ENCODE assay signal across 18 cellular contexts in the genomic region with DNA sequence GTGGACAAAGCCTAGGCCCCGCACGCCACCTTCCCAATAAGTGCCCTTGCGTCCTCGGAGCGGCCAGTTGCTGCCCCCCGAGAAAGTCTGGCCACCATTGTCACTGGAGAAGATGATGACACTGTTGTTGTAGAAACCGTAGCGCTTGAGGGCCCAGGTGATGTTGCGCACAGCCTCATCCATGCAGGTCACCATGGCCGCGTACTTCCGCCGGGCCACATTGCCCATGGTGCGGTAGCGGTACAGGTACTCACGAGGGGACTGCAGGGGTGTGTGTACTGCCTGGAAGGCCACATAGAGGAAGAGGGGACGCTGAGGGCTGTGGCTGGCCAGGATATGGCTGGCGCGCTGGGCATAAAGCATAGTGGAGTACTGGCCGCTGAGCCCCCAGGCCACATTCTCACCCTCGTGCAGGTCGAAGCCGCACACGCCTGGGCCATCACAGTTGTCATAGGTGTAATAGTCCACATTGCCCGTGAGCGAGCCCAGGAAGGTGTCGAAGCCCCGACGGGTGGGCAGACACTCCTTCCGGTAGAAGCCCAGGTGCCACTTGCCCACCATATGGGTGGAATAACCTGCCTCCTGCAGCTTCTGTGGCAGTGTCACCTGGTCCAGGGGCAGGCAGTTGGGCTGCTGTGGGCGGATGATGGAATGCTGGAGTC. TPM values are rescaled to one million over a fixed set of nuclear protein-coding genes. Genes with fewer than 3 reads are reported as not detected.
DNase-seq lines count a peak whose midpoint lies in the region; ATAC-seq, FAIRE-seq and TF ChIP-seq lines count a peak whose summit lies in the region.
"Had no signal": no experiment of that assay in that cellular context is flagged by ENCODE, and none has a peak within 500 bp of the region (broad histone marks: within the 10 kb centered on the region; RNA-seq: fewer than 3 reads in every experiment).

No MANE protein-coding gene starts in this region.

- H3K27me3 Mint-ChIP-seq in neural progenitor cell (ENCODE audit: insufficient read depth, low read depth): peaks cover 11% of the 10 kb centered on the region

- H3F3A ChIP-seq in neural progenitor cell (ENCODE audit: low read depth): peaks cover 42% of the 10 kb centered on the region

- no peaks in the 10 kb centered on the region for H3K79me2 ChIP-seq in neural progenitor cell (ENCODE audit: low read depth)

- CTCF ChIA-PET in IMR-90 (lab: Yijun Ruan, JAX): no interaction called here

- peak overlapping the region; percentile 33 for H2AFZ ChIP-seq in IMR-90 (replicated peaks; ENCODE audit: low read length, poor library complexity)
- H2AFZ ChIP-seq in neural progenitor cell (replicated peaks): no peak overlapping the region

- H3K9me1 ChIP-seq in IMR-90 (ENCODE audit: insufficient read depth, low read length): peaks cover 38% of the 10 kb centered on the region

- no peak for TF ChIP-seq RAD21 in IMR-90 (IDR thresholded peaks at IDR 0.05; ENCODE audit: low read length)

- H3K27me3 ChIP-seq in IMR-90 (ENCODE audit: control insufficient read depth, insufficient read depth, low read length) (no peaks in the 10 kb centered on the region), esophagus (ENCODE audit: control insufficient read depth in 1 of 2, insufficient read depth in 2 of 2, low read length in 2 of 2) (no peaks in the 10 kb centered on the region), neural progenitor cell (peaks cover 7% of the 10 kb centered on the region)
- H3K27me3 ChIP-seq: MG63 had no signal

- in situ Hi-C loops in IMR-90 (cut with MboI; ENCODE audit: low sequenced_read_pairs): no loop called here

- peak overlapping the region; percentile 91 for H3K14ac ChIP-seq in IMR-90 (replicated peaks; ENCODE audit: low read depth, low read length)

- no peak overlapping the region for H3K4me3 ChIP-seq in IMR-90 (ENCODE audit: insufficient read depth, low read depth, low read length)
- no peak overlapping the region for H3K4me3 ChIP-seq in esophagus (ENCODE audit: low read depth in 1 of 2, low read length in 2 of 2)
- no peak overlapping the region for H3K4me3 ChIP-seq in neural progenitor cell
- H3K4me3 ChIP-seq: HAP-1, MG63 had no signal

- peak overlapping the region; percentile 87; the same call in 2 of the 3 replicates for H2BK15ac ChIP-seq in IMR-90 (ENCODE audit: low read depth, low read length)

- peak overlapping the region; percentile 88 for H2AK5ac ChIP-seq in IMR-90 (ENCODE audit: low read depth, low read length)

- peak; percentile 27 for FAIRE-seq in urothelium cell line (lab: Jason Lieb, UNC)

- no peaks in the 10 kb centered on the region for H3K9me3 Mint-ChIP-seq in neural progenitor cell

- DNase-seq in IMR-90: no peak
- no peak for DNase-seq in neural progenitor cell (ENCODE audit: low spot score)
- no peak for DNase-seq in urothelium cell line (ENCODE audit: low spot score)
- DNase-seq in AG08395 (ENCODE audit: low spot score): no peak
- no peak for DNase-seq in amygdala (lab: John Stamatoyannopoulos, UW)
- no peak for DNase-seq in NCI-H2081 (lab: John Stamatoyannopoulos, UW)
- no peak for DNase-seq in activated T-cell treated with anti-CD3 and anti-CD28 coated beads for 4 hours
- DNase-seq: C1 segment of cervical spinal cord, KBM-7, MG63, NCI-H1092 treated with DMSO at 0.1 percent for 48 hours, NCI-H1694, NCI-H446 treated with DMSO at 0.1 percent for 48 hours, NCI-H748 treated with DMSO at 0.1 percent for 48 hours, PC-3 had no signal

- H3K18ac ChIP-seq in IMR-90 (ENCODE audit: low read depth, low read length): peak overlapping the region; percentile 61

- peaks cover 8% of the 10 kb centered on the region; the same call in 1 of the 2 replicates for H4K20me1 ChIP-seq in IMR-90 (ENCODE audit: insufficient read depth, low read length)
- H4K20me1 ChIP-seq in neural progenitor cell (ENCODE audit: low read depth): no peaks in the 10 kb centered on the region

- TF ChIP-seq CTCF in IMR-90 (conservative IDR thresholded peaks at IDR 0.05; ENCODE audit: low read depth, low read length): no peak
- no peak for TF ChIP-seq CTCF in neural progenitor cell (IDR thresholded peaks at IDR 0.05)

- intact Hi-C loops in IMR-90 (cut with micrococcal nuclease): loop anchor here (2.0 kb wide), 1 partner anchor 19 kb away; no protein-coding TSS in a partner anchor

- H2AK9ac ChIP-seq in IMR-90 (replicated peaks; ENCODE audit: low read depth, low read length, poor library complexity): peak overlapping the region; percentile 73

- dilution Hi-C loops in IMR-90 (cut with HindIII; ENCODE audit: low sequenced_read_pairs, unreplicated experiment): no loop called here

- H3K27ac ChIP-seq in IMR-90 (ENCODE audit: insufficient read depth, low read length) (peak overlapping the region; percentile 59), esophagus (ENCODE audit: low read depth in 2 of 2, low read length in 1 of 2) (peak overlapping the region; percentile 27 to 43), neural progenitor cell (no peak overlapping the region)

- peaks cover 9 to 48% of the 10 kb centered on the region in 2 experiments; a peak in 3 of 4 replicates for H3K79me1 ChIP-seq in IMR-90 (ENCODE audit: low read depth in 1 of 2, low read length in 2 of 2)

- no peak overlapping the region for H4K5ac ChIP-seq in IMR-90 (ENCODE audit: low read depth, low read length)

- H2BK20ac ChIP-seq in IMR-90 (ENCODE audit: low read depth, low read length): peak overlapping the region; percentile 90

- peak overlapping the region; percentile 82 for H3K27ac Mint-ChIP-seq in neural progenitor cell

- peak overlapping the region; percentile 59; the same call in 1 of the 2 replicates for H4K91ac ChIP-seq in IMR-90 (ENCODE audit: insufficient read depth, low read depth, low read length)

- peak overlapping the region; percentile 39; the same call in 1 of the 2 replicates for H3K23ac ChIP-seq in IMR-90 (ENCODE audit: low read depth, low read length)

- H3K9ac ChIP-seq in IMR-90 (ENCODE audit: low read depth, low read length): peak overlapping the region; percentile 16; the same call in 1 of the 2 replicates
- no peak overlapping the region for H3K9ac ChIP-seq in neural progenitor cell

- no peak overlapping the region for H3K4me2 ChIP-seq in IMR-90 (ENCODE audit: low read depth, low read length)
- no peak overlapping the region for H3K4me2 ChIP-seq in neural progenitor cell

- H3K9me3 ChIP-seq in IMR-90 (ENCODE audit: control insufficient read depth, insufficient read depth, low read length) (no peaks in the 10 kb centered on the region), esophagus (ENCODE audit: control insufficient read depth in 2 of 2, insufficient read depth in 1 of 2, low read depth in 1 of 2, low read length in 1 of 2) (peaks cover 0 to 1% of the 10 kb centered on the region in 2 donors), neural progenitor cell (ENCODE audit: low read depth) (no peaks in the 10 kb centered on the region)
- H3K9me3 ChIP-seq: HAP-1, MG63 had no signal

- no peaks in the 10 kb centered on the region for H3K36me3 Mint-ChIP-seq in neural progenitor cell

- 95% methylated on average over 23 of the region's 31 CpGs; no CpG with 5 or more reads in 1 of the 2 experiments for WGBS in IMR-90 (ENCODE audit: extremely low coverage in 2 of 2, insufficient read length in 1 of 2), 2 experiments
- whole genome bisulfite sequencing in esophagus, 2 donors: 92 to 95% methylated on average over 31 of the region's 31 CpGs

- peaks cover 38% of the 10 kb centered on the region for H3K4me1 ChIP-seq in IMR-90 (ENCODE audit: control insufficient read depth, insufficient read depth, low read length)
- peaks cover 23 to 59% of the 10 kb centered on the region in 2 donors for H3K4me1 ChIP-seq in esophagus (ENCODE audit: control insufficient read depth in 2 of 2, insufficient read depth in 2 of 2, low read length in 1 of 2)
- H3K4me1 ChIP-seq in neural progenitor cell: peaks cover 41% of the 10 kb centered on the region

- H4K8ac ChIP-seq in IMR-90 (ENCODE audit: low read depth in 2 of 2, low read length in 2 of 2): peak overlapping the region; percentile 24 to 76; a peak in 3 of 4 replicates

- peak overlapping the region; percentile 33 for H3K4me3 Mint-ChIP-seq in neural progenitor cell

- H2BK120ac ChIP-seq in IMR-90 (ENCODE audit: low read depth, low read length): peak overlapping the region; percentile 86

- POLR2A ChIA-PET in IMR-90 (lab: Charles Lee; ENCODE audit: unreplicated experiment): no interaction called here

- no TSS peak for BruUV-seq in IMR-90 (replicated peaks; lab: Mats Ljungman, UMichigan)

- H2BK5ac ChIP-seq in IMR-90 (ENCODE audit: low read depth, low read length, poor library complexity, severe bottlenecking): peak overlapping the region; percentile 86

- H3K36me3 ChIP-seq in IMR-90 (ENCODE audit: control insufficient read depth, insufficient read depth, low read length) (peaks cover 12% of the 10 kb centered on the region; the same call in 1 of the 2 replicates), esophagus (ENCODE audit: control insufficient read depth in 2 of 2, insufficient read depth in 2 of 2, low read length in 1 of 2) (no peaks in the 10 kb centered on the region), neural progenitor cell (no peaks in the 10 kb centered on the region)
- H3K36me3 ChIP-seq: HAP-1 had no signal

- H3K56ac ChIP-seq in IMR-90 (ENCODE audit: extremely low read depth, insufficient read depth, low read length): no peak overlapping the region

- H3K4ac ChIP-seq in IMR-90 (ENCODE audit: low read depth, low read length): peak overlapping the region; percentile 83

- ATAC-seq in IMR-90 (ENCODE audit: low read depth): no peak
- ATAC-seq: PC-3 had no signal

- no peak for TF ChIP-seq POLR2A in IMR-90 (IDR thresholded peaks at IDR 0.05; ENCODE audit: low read depth, low read length)

- peaks cover 45% of the 10 kb centered on the region for H3K4me1 Mint-ChIP-seq in neural progenitor cell

TF ChIP-seq in IMR-90, 13 proteins besides CTCF, POLR2A, EP300 and RAD21 (continues in another document):
- TF ChIP-seq RCOR1 (IDR thresholded peaks at IDR 0.05; ENCODE audit: insufficient replicate concordance, low read length): no peak

RNA-seq across cellular contexts. Expression of a gene that starts 4.6 kb away (rescaled TPM):
- total RNA-seq in IMR-90 (2012; rRNA removed) (15.0 and 15.2 TPM in 2 replicates), neural progenitor cell (ENCODE audit: low replicate concordance) (4.2 and 13.1 TPM in 2 replicates)
- polyA plus RNA-seq in IMR-90 (2012; rRNA removed) (14.8 and 15.5 TPM in 2 replicates), esophagus (1 to 10 TPM in 1 of 2 donors, under 1 TPM in 1; 0.77 to 1.6 TPM)
- 10.1 and 22.7 TPM in 2 replicates for polyA plus RNA-seq in IMR-90 (2012; cell fraction: cytosol; rRNA removed)
- 3.4 and 9.5 TPM in 2 replicates for polyA plus RNA-seq in IMR-90 (2012; cell fraction: nucleus; rRNA removed; ENCODE audit: low replicate concordance)

RNA-seq across cellular contexts. Expression of a gene that starts 8.5 kb away (rescaled TPM):
- total RNA-seq in IMR-90 (2012; rRNA removed) (under 0.01 and 0.18 TPM in 2 replicates), neural progenitor cell (ENCODE audit: low replicate concordance) (0.09 and 0.28 TPM in 2 replicates)
- polyA plus RNA-seq in IMR-90 (2012; rRNA removed) (0.17 and 0.19 TPM in 2 replicates), esophagus (under 1 TPM; 0.11 to 0.24 TPM)
- 0.11 and 0.24 TPM in 2 replicates for polyA plus RNA-seq in IMR-90 (2012; cell fraction: cytosol; rRNA removed)
- 1.5 and 2.4 TPM in 2 replicates for polyA plus RNA-seq in IMR-90 (2012; cell fraction: nucleus; rRNA removed; ENCODE audit: low replicate concordance)
- total RNA-seq: HT1080 had no signal

RNA-seq across cellular contexts. Expression of a gene that starts 59.4 kb away (rescaled TPM):
- total RNA-seq in IMR-90 (2012; rRNA removed): 18.3 and 19.7 TPM in 2 replicates
- 18.2 and 18.8 TPM in 2 replicates for polyA plus RNA-seq in IMR-90 (2012; rRNA removed)
- polyA plus RNA-seq in IMR-90 (2012; cell fraction: cytosol; rRNA removed): 11.7 and 14.4 TPM in 2 replicates
- 43.7 and 51.8 TPM in 2 replicates for polyA plus RNA-seq in IMR-90 (2012; cell fraction: nucleus; rRNA removed; ENCODE audit: low replicate concordance)
- 10 to 100 TPM; 13.0 to 13.5 TPM for polyA plus RNA-seq in esophagus
- 37.9 and 79.8 TPM in 2 replicates for total RNA-seq in neural progenitor cell (ENCODE audit: low replicate concordance)
